In genomic region chr20:8583209-8584106, GRCh38 we compare ENCODE assay signal across 1 cellular context.
A peak's percentile ranks its signal among the peaks of the same experiment; 100 is the strongest.
TF ChIP-seq lines count a peak whose summit lies in the region.

No MANE protein-coding gene starts in this region.

TF ChIP-seq in IMR-90, 13 proteins besides CTCF, POLR2A, EP300 and RAD21 (continued from another document):
- TF ChIP-seq USF2 (IDR thresholded peaks at IDR 0.05; ENCODE audit: low read depth, low read length), result no peak
- TF ChIP-seq CEBPB (IDR thresholded peaks at IDR 0.05; ENCODE audit: low read depth, low read length), result peak; percentile 55; the same call in 1 of the 2 replicates
- no peak for TF ChIP-seq NFE2L2 (IDR thresholded peaks at IDR 0.05; ENCODE audit: low read depth, low read length)
- TF ChIP-seq CHD1 (IDR thresholded peaks at IDR 0.05; ENCODE audit: low read depth, low read length), result no peak
- no peak for TF ChIP-seq MAZ (IDR thresholded peaks at IDR 0.05; ENCODE audit: borderline replicate concordance, low read depth, low read length)
